Comparison of ENCODE assay signal across 1 cellular context in genomic region chr16:89481556-89481955, GRCh38.
A peak's percentile ranks its signal among the peaks of the same experiment; 100 is the strongest.
TF ChIP-seq lines count a peak whose summit lies in the region.

No MANE protein-coding gene starts in this region.

TF ChIP-seq in K562, 482 proteins besides CTCF, POLR2A, EP300 and RAD21:
- TF ChIP-seq MCM3 (IDR thresholded peaks at IDR 0.05) (no peak), PKNOX1 (IDR thresholded peaks at IDR 0.05) (0 out of 2 replicates have a peak, but pooled peaks have one; percentile 32), PURB (CRISPR knock-in tag; IDR thresholded peaks at IDR 0.05; ENCODE audit: low read depth) (no peak), ZBTB43 (CRISPR knock-in tag; IDR thresholded peaks at IDR 0.05) (no peak), DIDO1 (tag; IDR thresholded peaks at IDR 0.05; ENCODE audit: low read depth) (no peak), POLR2AphosphoS5 (IDR thresholded peaks at IDR 0.05; ENCODE audit: control insufficient read depth, insufficient read depth, low read depth, low read length) (peak; percentile 27; the same call in 1 of the 2 replicates), U2AF2 (optimal IDR thresholded peaks at IDR 0.05; ENCODE audit: low read depth, low read length) (no peak), TFAM (CRISPR knock-in tag; conservative IDR thresholded peaks at IDR 0.05) (no peak), RERE (CRISPR knock-in tag; IDR thresholded peaks at IDR 0.05; ENCODE audit: borderline replicate concordance) (no peak)
